In the genomic region with DNA sequence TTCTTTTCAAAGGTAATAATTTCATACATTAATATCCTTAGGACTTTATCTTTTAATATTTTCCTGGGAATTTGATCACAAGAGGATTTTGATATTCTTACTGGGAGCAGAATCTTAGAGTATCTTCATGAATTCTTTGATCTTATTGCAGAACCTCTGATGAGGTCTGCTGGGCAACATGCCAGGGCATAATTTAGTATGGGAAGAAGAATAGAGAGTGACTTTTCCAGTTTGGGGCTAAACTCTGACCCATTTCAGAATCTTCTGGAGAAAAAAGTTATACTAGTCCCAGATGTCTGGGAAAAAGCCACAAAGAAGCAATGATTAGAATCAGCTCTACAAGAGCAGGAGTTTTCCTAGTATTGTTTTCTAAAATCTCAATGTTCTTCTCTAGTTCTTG, we compare ENCODE assay signal across 17 cellular contexts. TPM values are rescaled to one million over a fixed set of nuclear protein-coding genes. Genes with fewer than 3 reads are reported as not detected.
A peak's percentile ranks its signal among the peaks of the same experiment; 100 is the strongest.
DNase-seq lines count a peak whose midpoint lies in the region; ATAC-seq and TF ChIP-seq lines count a peak whose summit lies in the region.
"Had no signal": no experiment of that assay in that cellular context is flagged by ENCODE, and none has a peak within 500 bp of the region (broad histone marks: within the 10 kb centered on the region; RNA-seq: fewer than 3 reads in every experiment).

No MANE protein-coding gene starts in this region.

- H3K27me3 ChIP-seq in adipocyte (replicated peaks; ENCODE audit: control insufficient read depth, insufficient read depth, low read length): no peaks in the 10 kb centered on the region
- no peaks in the 10 kb centered on the region for H3K27me3 ChIP-seq in vagina

- peak; percentile 18 for DNase-seq in GM03348 (ENCODE audit: low spot score)
- DNase-seq in adipocyte (ENCODE audit: low read depth): peak; percentile 40
- peak; percentile 89 for DNase-seq in fibroblast of peridontal ligament (ENCODE audit: extremely low read depth)
- DNase-seq in sciatic nerve (ENCODE audit: low spot score): peak; percentile 74
- no peak for DNase-seq in vagina (ENCODE audit: extremely low spot score in 2 of 2)
- no peak for DNase-seq in mucosa of gallbladder (ENCODE audit: low spot score)
- no peak for DNase-seq in activated naive CD4-positive, alpha-beta T cell treated with Interleukin-2 at 50 U/mL for 16 hours
- DNase-seq in HEK293T (ENCODE audit: extremely low spot score): no peak
- DNase-seq: CD4-positive, CD25-positive, alpha-beta regulatory T cell; DMS79; HCEC 1CT; NCI-H1417 treated with DMSO at 0.1 percent for 48 hours; NCI-H1930; NCI-H446; NK-92 treated with Interleukin-12 subunit alpha and Interleukin-12 subunit beta, amount 100 ng/mL, for 24 hours; OCI-M1 had no signal

- H3K27ac ChIP-seq in vagina: no peak overlapping the region
- H3K27ac ChIP-seq: A549 had no signal

- TF ChIP-seq POLR2A in vagina (IDR thresholded peaks at IDR 0.05): no peak

- no peaks in the 10 kb centered on the region for H3K9me3 ChIP-seq in adipocyte (ENCODE audit: control insufficient read depth, low read length)
- no peaks in the 10 kb centered on the region for H3K9me3 ChIP-seq in vagina
- H3K9me3 ChIP-seq: A549 had no signal

- CTCF ChIA-PET in HEK293T (lab: Yijun Ruan, JAX): no interaction called here

- TF ChIP-seq CTCF in vagina (IDR thresholded peaks at IDR 0.05): no peak

- peak overlapping the region; percentile 26 for H3K9ac ChIP-seq in adipocyte (ENCODE audit: low read length)

- H3K4me3 ChIP-seq in adipocyte (ENCODE audit: low read length) (no peak overlapping the region), vagina (no peak overlapping the region)
- H3K4me3 ChIP-seq: A549 had no signal

- ATAC-seq in sciatic nerve: no peak
- ATAC-seq: A549 had no signal

- intact Hi-C loops in sciatic nerve (cut with DNase I) (no loop called here), vagina (cut with DNase I) (no loop called here)

- POLR2A ChIA-PET in HEK293T (lab: Yijun Ruan, JAX): interaction anchor here (1.3 kb wide), 1 partner anchor 384 kb away, joined by 3 read pairs; no protein-coding TSS in a partner anchor

- H3K36me3 ChIP-seq in adipocyte (ENCODE audit: control insufficient read depth, insufficient read depth, low read length, severe bottlenecking) (no peaks in the 10 kb centered on the region), vagina (no peaks in the 10 kb centered on the region)

- H3K4me1 ChIP-seq in adipocyte (ENCODE audit: control insufficient read depth, insufficient read depth, low read length) (peaks cover 16% of the 10 kb centered on the region), vagina (no peaks in the 10 kb centered on the region)
- H3K4me1 ChIP-seq: A549 had no signal

TF ChIP-seq in HEK293T, 16 proteins besides CTCF, POLR2A, EP300 and RAD21:
- TF ChIP-seq CTBP1 (IDR thresholded peaks at IDR 0.05; ENCODE audit: borderline replicate concordance) (no peak), FOXA1 (IDR thresholded peaks at IDR 0.05) (no peak), FOXK2 (IDR thresholded peaks at IDR 0.05) (no peak), ZNF384 (IDR thresholded peaks at IDR 0.05) (no peak), SUZ12 (IDR thresholded peaks at IDR 0.05) (no peak), SP1 (IDR thresholded peaks at IDR 0.05) (no peak), TARDBP (IDR thresholded peaks at IDR 0.05) (no peak), FOXM1 (IDR thresholded peaks at IDR 0.05; ENCODE audit: borderline replicate concordance) (no peak), HDGF (IDR thresholded peaks at IDR 0.05; ENCODE audit: borderline replicate concordance) (no peak), L3MBTL2 (conservative IDR thresholded peaks at IDR 0.05) (no peak), ARNT (IDR thresholded peaks at IDR 0.05) (no peak), ELF4 (IDR thresholded peaks at IDR 0.05) (no peak), LEF1 (IDR thresholded peaks at IDR 0.05; ENCODE audit: borderline replicate concordance) (no peak), BHLHE40 (IDR thresholded peaks at IDR 0.05; ENCODE audit: borderline replicate concordance) (no peak), NFRKB (IDR thresholded peaks at IDR 0.05) (no peak)
- TF ChIP-seq, protein P1, sequence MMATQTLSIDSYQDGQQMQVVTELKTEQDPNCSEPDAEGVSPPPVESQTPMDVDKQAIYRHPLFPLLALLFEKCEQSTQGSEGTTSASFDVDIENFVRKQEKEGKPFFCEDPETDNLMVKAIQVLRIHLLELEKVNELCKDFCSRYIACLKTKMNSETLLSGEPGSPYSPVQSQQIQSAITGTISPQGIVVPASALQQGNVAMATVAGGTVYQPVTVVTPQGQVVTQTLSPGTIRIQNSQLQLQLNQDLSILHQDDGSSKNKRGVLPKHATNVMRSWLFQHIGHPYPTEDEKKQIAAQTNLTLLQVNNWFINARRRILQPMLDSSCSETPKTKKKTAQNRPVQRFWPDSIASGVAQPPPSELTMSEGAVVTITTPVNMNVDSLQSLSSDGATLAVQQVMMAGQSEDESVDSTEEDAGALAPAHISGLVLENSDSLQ (IDR thresholded peaks at IDR 0.05): no peak

RNA-seq across cellular contexts. Expression of a gene that starts 28.0 kb away (rescaled TPM):
- total RNA-seq in sciatic nerve: 83.6 TPM
- total RNA-seq in vagina: 50.3 TPM
- total RNA-seq in mucosa of gallbladder: 51.0 TPM

Comparison
In these comparisons a context has a peak if more than half of its experiments do, and no peak if none do; other contexts are left out.
1. DNase-seq: peak in GM03348 (single experiment), adipocyte (single experiment), fibroblast of peridontal ligament (single experiment) and sciatic nerve (single experiment); none in vagina (0 of 2), mucosa of gallbladder (single experiment), activated naive CD4-positive, alpha-beta T cell treated with Interleukin-2 at 50 U/mL for 16 hours (single experiment) and HEK293T (single experiment).